ENCODE assay signal across 20 cellular contexts in the genomic region with DNA sequence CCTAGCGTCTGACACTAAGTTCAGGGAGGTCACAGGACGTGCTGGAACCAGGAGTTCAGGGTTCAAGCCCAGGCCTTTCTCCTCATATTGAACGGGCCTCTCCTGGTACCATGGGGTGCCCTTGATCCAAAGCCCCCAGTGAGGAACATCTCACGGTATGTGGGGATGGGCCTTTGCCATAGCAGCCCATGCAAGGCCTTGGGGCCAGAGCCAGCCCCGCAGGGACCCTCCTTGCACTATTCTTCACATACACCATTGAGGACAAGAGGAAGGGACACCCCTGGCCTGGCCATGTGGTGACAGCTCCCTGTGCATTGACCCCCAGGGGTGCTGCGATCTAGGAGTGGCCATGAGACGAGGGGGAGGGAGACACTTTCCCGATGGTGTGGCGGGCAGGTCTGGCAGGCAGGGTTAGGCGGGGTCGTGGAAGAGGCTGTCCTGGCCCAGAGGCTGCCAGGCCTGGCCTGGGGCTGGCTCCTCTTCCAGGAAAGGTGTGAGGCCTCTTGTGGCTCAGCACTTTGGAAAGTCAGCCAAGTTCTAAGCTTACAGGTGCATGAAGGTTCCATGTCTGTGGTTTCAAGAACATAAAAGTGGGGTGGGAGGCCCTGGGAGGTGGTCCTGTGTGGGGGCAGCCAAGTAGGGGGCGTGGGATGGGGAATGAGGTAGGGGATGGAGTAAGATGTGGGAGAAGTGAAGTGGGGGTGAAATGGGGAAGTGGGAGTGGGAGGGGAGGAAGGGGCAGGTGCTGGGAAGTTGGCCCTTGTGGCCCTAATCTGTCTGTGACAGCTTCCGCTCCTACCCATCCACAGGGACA.
"Had no signal": no experiment of that assay in that cellular context is flagged by ENCODE, and none has a peak within 500 bp of the region (broad histone marks: within the 10 kb centered on the region; RNA-seq: fewer than 3 reads in every experiment).

No MANE protein-coding gene starts in this region.

- DNase-seq: activated CD4-positive, alpha-beta T cell treated with anti-CD3 and anti-CD28 coated beads for 36 hours; activated naive CD4-positive, alpha-beta T cell treated with anti-CD3 and anti-CD28 coated beads for 36 hours; amniotic stem cell; body of pancreas; effector memory CD8-positive, alpha-beta T cell; kidney; left ventricle myocardium inferior; mesendoderm; stimulated activated CD4-positive, alpha-beta T cell treated with anti-CD3 and anti-CD28 coated beads, Interleukin-4, amount 100 ng/mL, for 1 hour; stimulated activated CD8-positive, alpha-beta memory T cell treated with anti-CD3 and anti-CD28 coated beads, Interleukin-4, amount 100 ng/mL, for 48 hours; T-helper 9 cell; uterus had no signal

- H3K4me3 Mint-ChIP-seq: activated CD4-positive, alpha-beta memory T cell treated with anti-CD3 and anti-CD28 coated beads, Interleukin-2, amount 10 ng/mL, durations not matched to agents 7 days and 5 days; activated CD4-positive, alpha-beta T cell treated with anti-CD3 and anti-CD28 coated beads for 36 hours; activated naive CD4-positive, alpha-beta T cell treated with anti-CD3 and anti-CD28 coated beads for 36 hours; central memory CD8-positive, alpha-beta T cell; dendritic cell treated with granulocyte-macrophage colony-stimulating factor and Interleukin-4, amounts not matched to agents 40 ng/mL and 50 ng/mL, for 4 days; stimulated activated naive CD8-positive, alpha-beta T cell treated with anti-CD3 and anti-CD28 coated beads, Interleukin-15, Interleukin-2, amounts not matched to agents 100 ng/mL and 50 ng/mL, for 24 hours had no signal

- ATAC-seq: activated CD4-positive, alpha-beta T cell treated with anti-CD3 and anti-CD28 coated beads for 36 hours; body of pancreas; gastroesophageal sphincter had no signal

- H3K4me3 ChIP-seq: body of pancreas, gastroesophageal sphincter, left ventricle myocardium inferior, ovary, thoracic aorta, uterus had no signal

- H3K27me3 ChIP-seq: ovary had no signal

- H3K27ac ChIP-seq: gastroesophageal sphincter, left ventricle myocardium inferior, ovary, uterus, VCaP had no signal

- H3K27ac Mint-ChIP-seq: activated CD4-positive, alpha-beta T cell treated with anti-CD3 and anti-CD28 coated beads for 36 hours; activated naive CD4-positive, alpha-beta T cell treated with anti-CD3 and anti-CD28 coated beads for 36 hours; dendritic cell treated with granulocyte-macrophage colony-stimulating factor and Interleukin-4, amounts not matched to agents 40 ng/mL and 50 ng/mL, for 4 days; effector memory CD8-positive, alpha-beta T cell; stimulated activated naive CD8-positive, alpha-beta T cell treated with anti-CD3 and anti-CD28 coated beads, Interleukin-15, Interleukin-2, amounts not matched to agents 100 ng/mL and 50 ng/mL, for 24 hours had no signal

- H3K9me3 Mint-ChIP-seq: activated CD4-positive, alpha-beta memory T cell treated with anti-CD3 and anti-CD28 coated beads, Interleukin-2, amount 10 ng/mL, durations not matched to agents 7 days and 5 days; activated naive CD4-positive, alpha-beta T cell treated with anti-CD3 and anti-CD28 coated beads for 36 hours; central memory CD8-positive, alpha-beta T cell; dendritic cell treated with granulocyte-macrophage colony-stimulating factor and Interleukin-4, amounts not matched to agents 40 ng/mL and 50 ng/mL, for 4 days; effector memory CD8-positive, alpha-beta T cell; stimulated activated naive CD8-positive, alpha-beta T cell treated with anti-CD3 and anti-CD28 coated beads, Interleukin-15, Interleukin-2, amounts not matched to agents 100 ng/mL and 50 ng/mL, for 24 hours had no signal

- H3K36me3 ChIP-seq: gastroesophageal sphincter, left ventricle myocardium inferior, ovary, thoracic aorta, uterus had no signal

- H3K9me3 ChIP-seq: body of pancreas, gastroesophageal sphincter, left ventricle myocardium inferior, ovary, thoracic aorta, uterus had no signal
